In genomic region chr12:131922772-131923171, GRCh38 we compare ENCODE assay signal across 15 cellular contexts. TPM values are rescaled to one million over a fixed set of nuclear protein-coding genes. Genes with fewer than 3 reads are reported as not detected.
DNase-seq lines count a peak whose midpoint lies in the region; ATAC-seq and TF ChIP-seq lines count a peak whose summit lies in the region.
"Had no signal": no experiment of that assay in that cellular context is flagged by ENCODE, and none has a peak within 500 bp of the region (broad histone marks: within the 10 kb centered on the region; RNA-seq: fewer than 3 reads in every experiment).

No MANE protein-coding gene starts in this region.

- no peak overlapping the region; the same call in 1 of the 2 replicates for H3K27ac Mint-ChIP-seq in GM23338
- peak overlapping the region; percentile 72 for H3K27ac Mint-ChIP-seq in T-helper 17 cell
- H3K27ac Mint-ChIP-seq in nephron progenitor cell, result peak overlapping the region; percentile 91
- H3K27ac Mint-ChIP-seq in activated CD8-positive, alpha-beta memory T cell treated with anti-CD3 and anti-CD28 coated beads, Interleukin-2, amount 10 ng/mL, durations not matched to agents 7 days and 5 days, result no peak overlapping the region

- H3K9me3 ChIP-seq in BLaER1 (no peaks in the 10 kb centered on the region; the same call in none of the 2 replicates), T-helper 17 cell (ENCODE audit: control insufficient read depth, low read length, poor library complexity, severe bottlenecking) (no peaks in the 10 kb centered on the region)

- peak overlapping the region; percentile 54 for H3K9ac ChIP-seq in BLaER1
- H3K9ac ChIP-seq: GM23248 had no signal

- peaks cover 11% of the 10 kb centered on the region for H3K27me3 Mint-ChIP-seq in GM23338 (ENCODE audit: insufficient read depth, low read depth, poor library complexity)
- no peaks in the 10 kb centered on the region for H3K27me3 Mint-ChIP-seq in T-helper 17 cell
- H3K27me3 Mint-ChIP-seq in nephron progenitor cell (ENCODE audit: low read depth, poor library complexity), result no peaks in the 10 kb centered on the region
- no peaks in the 10 kb centered on the region for H3K27me3 Mint-ChIP-seq in activated CD8-positive, alpha-beta memory T cell treated with anti-CD3 and anti-CD28 coated beads, Interleukin-2, amount 10 ng/mL, durations not matched to agents 7 days and 5 days

- 0 out of 2 replicates have a peak, but pooled peaks cover 6% of the 10 kb centered on the region for H3F3A ChIP-seq in GM23338 (replicated peaks; ENCODE audit: low read depth)

- peaks cover 51% of the 10 kb centered on the region for H3K4me1 ChIP-seq in BLaER1
- H3K4me1 ChIP-seq in GM23338 (ENCODE audit: insufficient read depth), result peaks cover 1% of the 10 kb centered on the region

- H3K36me3 ChIP-seq in BLaER1 (peaks cover 49% of the 10 kb centered on the region), GM23338 (ENCODE audit: insufficient read depth) (no peaks in the 10 kb centered on the region)

- peaks cover 10% of the 10 kb centered on the region for H3K9me3 Mint-ChIP-seq in GM23338
- H3K9me3 Mint-ChIP-seq in nephron progenitor cell, result peaks cover 3% of the 10 kb centered on the region
- H3K9me3 Mint-ChIP-seq in activated CD8-positive, alpha-beta memory T cell treated with anti-CD3 and anti-CD28 coated beads, Interleukin-2, amount 10 ng/mL, durations not matched to agents 7 days and 5 days (ENCODE audit: low read depth), result no peaks in the 10 kb centered on the region

- H3K36me3 Mint-ChIP-seq in GM23338 (ENCODE audit: low read depth), result peaks cover 18% of the 10 kb centered on the region
- H3K36me3 Mint-ChIP-seq in T-helper 17 cell (ENCODE audit: low read depth), result no peaks in the 10 kb centered on the region
- H3K36me3 Mint-ChIP-seq in nephron progenitor cell (ENCODE audit: low read depth), result peaks cover under 1% of the 10 kb centered on the region
- no peaks in the 10 kb centered on the region for H3K36me3 Mint-ChIP-seq in activated CD8-positive, alpha-beta memory T cell treated with anti-CD3 and anti-CD28 coated beads, Interleukin-2, amount 10 ng/mL, durations not matched to agents 7 days and 5 days

- no peak for TF ChIP-seq CTCF in GM23338 (conservative IDR thresholded peaks at IDR 0.05; ENCODE audit: low read depth in 2 of 2)
- no peak for TF ChIP-seq CTCF in nephron progenitor cell (IDR thresholded peaks at IDR 0.05)

- no peaks in the 10 kb centered on the region for H3K9me2 ChIP-seq in GM23338 (ENCODE audit: insufficient read depth)

- H3K4me2 ChIP-seq in BLaER1 (peak overlapping the region; percentile 91), GM23338 (no peak overlapping the region)

- no peak for ATAC-seq in GM23338
- no peak for ATAC-seq in T-helper 17 cell
- no peak for ATAC-seq in activated CD8-positive, alpha-beta memory T cell treated with anti-CD3 and anti-CD28 coated beads, Interleukin-2, amount 10 ng/mL, durations not matched to agents 7 days and 5 days
- no peak for ATAC-seq in HG02852 (IDR thresholded peaks at IDR 0.05; ENCODE audit: unreplicated experiment)

- 0 out of 2 replicates have a peak overlapping the region, but pooled peaks have one; percentile 11 for H3K4me3 ChIP-seq in BLaER1
- H3K4me3 ChIP-seq in GM23338, result no peak overlapping the region
- H3K4me3 ChIP-seq: GM23248 had no signal

- DNase-seq in GM23338 (ENCODE audit: low spot score) (no peak), T-helper 17 cell (no peak), nephron progenitor cell (no peak), UCSD-AML1 (lab: John Stamatoyannopoulos, UW; ENCODE audit: unreplicated experiment) (no peak)
- DNase-seq in activated CD8-positive, alpha-beta memory T cell treated with anti-CD3 and anti-CD28 coated beads, Interleukin-2, amount 10 ng/mL, durations not matched to agents 7 days and 5 days, result no peak
- DNase-seq: C1 segment of cervical spinal cord, DMS 273 treated with DMSO at 0.1 percent for 48 hours, EL, GM23248, IMR-90, NCI-H1048, NCI-H146, SHP77 had no signal

- CTCF ChIA-PET in activated CD8-positive, alpha-beta memory T cell treated with anti-CD3 and anti-CD28 coated beads, Interleukin-2, amount 10 ng/mL, durations not matched to agents 7 days and 5 days (lab: Charles Lee), result no interaction called here

- H3K4me1 Mint-ChIP-seq in GM23338 (0 out of 3 replicates have a peak, but pooled peaks cover under 1% of the 10 kb centered on the region), T-helper 17 cell (peaks cover 3% of the 10 kb centered on the region), nephron progenitor cell (no peaks in the 10 kb centered on the region)
- H3K4me1 Mint-ChIP-seq in activated CD8-positive, alpha-beta memory T cell treated with anti-CD3 and anti-CD28 coated beads, Interleukin-2, amount 10 ng/mL, durations not matched to agents 7 days and 5 days, result peaks cover 9% of the 10 kb centered on the region

- H4K20me1 ChIP-seq in BLaER1, result peaks cover 54% of the 10 kb centered on the region
- 0 out of 2 replicates have a peak, but pooled peaks cover 9% of the 10 kb centered on the region for H4K20me1 ChIP-seq in GM23338 (replicated peaks; ENCODE audit: insufficient read depth)

- H3K79me2 ChIP-seq in GM23338 (replicated peaks; ENCODE audit: insufficient read depth), result no peaks in the 10 kb centered on the region

- H2AFZ ChIP-seq in GM23338, result no peak overlapping the region
- H2AFZ ChIP-seq: GM23248 had no signal

- H3K4me3 Mint-ChIP-seq in GM23338, result no peak overlapping the region
- H3K4me3 Mint-ChIP-seq in T-helper 17 cell, result no peak overlapping the region
- no peak overlapping the region for H3K4me3 Mint-ChIP-seq in nephron progenitor cell
- no peak overlapping the region for H3K4me3 Mint-ChIP-seq in activated CD8-positive, alpha-beta memory T cell treated with anti-CD3 and anti-CD28 coated beads, Interleukin-2, amount 10 ng/mL, durations not matched to agents 7 days and 5 days

- H3K27ac ChIP-seq in BLaER1 (peak overlapping the region; percentile 82), GM23338 (ENCODE audit: low read depth) (peak overlapping the region; percentile 26; the same call in 1 of the 2 replicates)
- H3K27ac ChIP-seq: GM23248 had no signal

- H3K27me3 ChIP-seq in BLaER1, result no peaks in the 10 kb centered on the region
- H3K27me3 ChIP-seq in GM23338 (ENCODE audit: insufficient read depth), result no peaks in the 10 kb centered on the region

TF ChIP-seq in GM23338, 12 proteins besides CTCF, POLR2A, EP300 and RAD21:
- TF ChIP-seq ETS1 (IDR thresholded peaks at IDR 0.05) (no peak), JUNB (IDR thresholded peaks at IDR 0.05; ENCODE audit: unreplicated experiment) (no peak), POLR2AphosphoS5 (IDR thresholded peaks at IDR 0.05; ENCODE audit: low read depth) (no peak), ZNF114 (CRISPR knock-in tag; IDR thresholded peaks at IDR 0.05) (no peak), STAT1 (IDR thresholded peaks at IDR 0.05; ENCODE audit: unreplicated experiment) (no peak), NANOG (IDR thresholded peaks at IDR 0.05; ENCODE audit: borderline replicate concordance) (no peak)

RNA-seq across cellular contexts. Expression of gene PUS1, which starts 6.3 kb away (rescaled TPM):
- total RNA-seq in GM23338 (2014; rRNA removed; shearing (Covaris generic)), result 72.7 and 73.0 TPM in 2 replicates
- 52.4 and 59.3 TPM in 2 replicates for polyA plus RNA-seq in GM23338 (2016; fragmentation: Nextera tagmentation; extraction: Ambion mirVana)
- total RNA-seq in T-helper 17 cell, result 10 to 100 TPM; 23.6 TPM
- total RNA-seq in activated CD8-positive, alpha-beta memory T cell treated with anti-CD3 and anti-CD28 coated beads, Interleukin-2, amount 10 ng/mL, durations not matched to agents 7 days and 5 days, result 10 to 100 TPM; 64.2 to 69.3 TPM

RNA-seq across cellular contexts. Expression of gene EP400, which starts 27.0 kb away (rescaled TPM):
- 47.7 and 57.2 TPM in 2 replicates for total RNA-seq in GM23338 (2014; rRNA removed; shearing (Covaris generic))
- polyA plus RNA-seq in GM23338 (2016; fragmentation: Nextera tagmentation; extraction: Ambion mirVana), result 24.5 and 26.3 TPM in 2 replicates
- 10 to 100 TPM; 67.4 to 79.0 TPM for total RNA-seq in T-helper 17 cell
- 10 to 100 TPM; 54.1 to 68.0 TPM for total RNA-seq in activated CD8-positive, alpha-beta memory T cell treated with anti-CD3 and anti-CD28 coated beads, Interleukin-2, amount 10 ng/mL, durations not matched to agents 7 days and 5 days

RNA-seq across cellular contexts. Expression of gene ULK1, which starts 28.4 kb away (rescaled TPM):
- 26.2 and 33.8 TPM in 2 replicates for total RNA-seq in GM23338 (2014; rRNA removed; shearing (Covaris generic))
- polyA plus RNA-seq in GM23338 (2016; fragmentation: Nextera tagmentation; extraction: Ambion mirVana), result 8.4 and 9.3 TPM in 2 replicates
- 10 to 100 TPM; 91.9 to 97.2 TPM for total RNA-seq in T-helper 17 cell
- total RNA-seq in activated CD8-positive, alpha-beta memory T cell treated with anti-CD3 and anti-CD28 coated beads, Interleukin-2, amount 10 ng/mL, durations not matched to agents 7 days and 5 days, result 10 to 100 TPM; 20.2 to 24.4 TPM

Comparison
In these comparisons a context has a peak if more than half of its experiments do, and no peak if none do; other contexts are left out.
1. H3K27ac Mint-ChIP-seq: peak in T-helper 17 cell (single experiment) and nephron progenitor cell (single experiment); none in GM23338 (single experiment) and activated CD8-positive, alpha-beta memory T cell treated with anti-CD3 and anti-CD28 coated beads, Interleukin-2, amount 10 ng/mL, durations not matched to agents 7 days and 5 days (single experiment).